ENCODE assay signal across 22 cellular contexts in the genomic region with DNA sequence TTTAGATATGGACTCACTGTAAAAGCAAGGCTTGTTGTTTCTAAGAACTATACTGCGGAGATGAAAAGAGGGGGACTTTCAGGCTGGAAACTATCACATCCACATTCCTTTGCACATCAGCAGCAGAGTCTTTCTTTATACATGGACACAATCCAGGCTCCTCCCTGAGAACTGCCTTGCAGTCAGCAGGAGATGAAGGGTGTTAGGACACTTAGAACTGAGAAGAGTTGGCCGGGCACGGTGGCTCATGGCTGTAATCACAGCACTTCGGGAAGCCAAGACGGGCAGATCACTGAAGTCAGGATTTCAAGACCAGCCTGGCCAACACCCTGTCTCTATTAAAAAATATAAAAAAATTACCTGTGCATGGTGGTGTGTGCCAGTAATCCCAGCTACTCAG. TPM values are rescaled to one million over a fixed set of nuclear protein-coding genes. Genes with fewer than 3 reads are reported as not detected.
A peak's percentile ranks its signal among the peaks of the same experiment; 100 is the strongest.
DNase-seq lines count a peak whose midpoint lies in the region; ATAC-seq and TF ChIP-seq lines count a peak whose summit lies in the region.
"Had no signal": no experiment of that assay in that cellular context is flagged by ENCODE, and none has a peak within 500 bp of the region (broad histone marks: within the 10 kb centered on the region; RNA-seq: fewer than 3 reads in every experiment).

No MANE protein-coding gene starts in this region.

- no peak overlapping the region for H2AK5ac ChIP-seq in mesendoderm (ENCODE audit: low read length)

- peaks cover 1% of the 10 kb centered on the region for H3K4me1 Mint-ChIP-seq in activated CD4-positive, alpha-beta T cell treated with anti-CD3 and anti-CD28 coated beads, Interleukin-2, amount 10 ng/mL, durations not matched to agents 24 days and 14 days
- no peaks in the 10 kb centered on the region for H3K4me1 Mint-ChIP-seq in activated CD4-positive, alpha-beta T cell treated with anti-CD3 and anti-CD28 coated beads, Interleukin-2, amount 10 ng/mL, durations not matched to agents 7 days and 5 days

- no peak overlapping the region for H3K18ac ChIP-seq in mesendoderm (ENCODE audit: low read length)

- intact Hi-C loops in activated CD4-positive, alpha-beta T cell treated with anti-CD3 and anti-CD28 coated beads, Interleukin-2, amount 10 ng/mL, durations not matched to agents 24 days and 14 days (cut with micrococcal nuclease) = no loop called here
- intact Hi-C loops in heart right ventricle (cut with DNase I) = no loop called here

- H3K36me3 ChIP-seq in HUES48 (ENCODE audit: control insufficient read depth, insufficient read depth, low read length) = peaks cover 14% of the 10 kb centered on the region
- peaks cover 0 to 66% (median 22%) of the 10 kb centered on the region in 9 donors for H3K36me3 ChIP-seq in heart right ventricle
- H3K36me3 ChIP-seq in mesendoderm (ENCODE audit: control insufficient read depth, insufficient read depth, low read length) = no peaks in the 10 kb centered on the region

- no peaks in the 10 kb centered on the region for H3K27me3 Mint-ChIP-seq in activated CD4-positive, alpha-beta T cell treated with anti-CD3 and anti-CD28 coated beads, Interleukin-2, amount 10 ng/mL, durations not matched to agents 24 days and 14 days
- no peaks in the 10 kb centered on the region for H3K27me3 Mint-ChIP-seq in activated CD4-positive, alpha-beta T cell treated with anti-CD3 and anti-CD28 coated beads, Interleukin-2, amount 10 ng/mL, durations not matched to agents 7 days and 5 days
- H3K27me3 Mint-ChIP-seq: B cell had no signal

- H3K4me1 ChIP-seq in HUES48 (ENCODE audit: control insufficient read depth, insufficient read depth, low read length) (peaks cover 28% of the 10 kb centered on the region), heart right ventricle (peaks cover 0 to 8% (median 0%) of the 10 kb centered on the region in 9 donors), mesendoderm (ENCODE audit: control insufficient read depth, low read depth, low read length) (no peaks in the 10 kb centered on the region)
- H3K4me1 ChIP-seq: Peyer's patch had no signal

- no peak overlapping the region for H3K4ac ChIP-seq in mesendoderm (ENCODE audit: low read depth, low read length)

- H2BK5ac ChIP-seq in mesendoderm (ENCODE audit: low read length) = no peak overlapping the region

- no peak for TF ChIP-seq CTCF in heart right ventricle (IDR thresholded peaks at IDR 0.05)

- H3K27me3 ChIP-seq in HUES48 (ENCODE audit: control insufficient read depth, insufficient read depth, low read length) = no peaks in the 10 kb centered on the region
- H3K27me3 ChIP-seq in heart right ventricle = no peaks in the 10 kb centered on the region
- no peaks in the 10 kb centered on the region for H3K27me3 ChIP-seq in mesendoderm (ENCODE audit: insufficient read depth, low read length, poor library complexity)
- H3K27me3 ChIP-seq: MG63, Peyer's patch had no signal

- 55 to 58% methylated on average over 5 of the region's 5 CpGs for WGBS in heart right ventricle, 2 donors
- WGBS in mesendoderm (ENCODE audit: extremely low coverage, insufficient coverage, low lambda C conversion rate) = no CpG with 5 or more reads among the region's 5 CpGs

- CTCF ChIA-PET in activated CD4-positive, alpha-beta T cell treated with anti-CD3 and anti-CD28 coated beads, Interleukin-2, amount 10 ng/mL, durations not matched to agents 7 days and 5 days (lab: Charles Lee) = no interaction called here

- peaks cover 3% of the 10 kb centered on the region for H3K79me1 ChIP-seq in mesendoderm (ENCODE audit: low read length)

- H2BK120ac ChIP-seq in mesendoderm (ENCODE audit: low read depth, low read length) = no peak overlapping the region

- no peak overlapping the region for H3K4me3 Mint-ChIP-seq in activated CD4-positive, alpha-beta T cell treated with anti-CD3 and anti-CD28 coated beads, Interleukin-2, amount 10 ng/mL, durations not matched to agents 24 days and 14 days
- no peak overlapping the region for H3K4me3 Mint-ChIP-seq in activated CD4-positive, alpha-beta T cell treated with anti-CD3 and anti-CD28 coated beads, Interleukin-2, amount 10 ng/mL, durations not matched to agents 7 days and 5 days
- H3K4me3 Mint-ChIP-seq: B cell; CD8-positive, alpha-beta T cell had no signal

- peaks cover 20% of the 10 kb centered on the region for H3K9me3 ChIP-seq in HUES48 (ENCODE audit: control insufficient read depth, insufficient read depth, low read length)
- H3K9me3 ChIP-seq in heart right ventricle = peaks cover 0 to 9% (median 0%) of the 10 kb centered on the region in 11 donors
- H3K9me3 ChIP-seq: Caco-2, Peyer's patch had no signal

- no peak overlapping the region for H2BK15ac ChIP-seq in mesendoderm (replicated peaks; ENCODE audit: low read depth)

- H3K4me3 ChIP-seq in HUES48 (ENCODE audit: low read depth, low read length) (no peak overlapping the region), heart right ventricle (no peak overlapping the region), mesendoderm (ENCODE audit: low read length) (no peak overlapping the region)
- H3K4me3 ChIP-seq: MG63, Peyer's patch had no signal

- DNase-seq in activated CD4-positive, alpha-beta T cell treated with anti-CD3 and anti-CD28 coated beads, Interleukin-2, amount 10 ng/mL, durations not matched to agents 24 days and 14 days = peak; percentile 36
- DNase-seq in activated CD4-positive, alpha-beta T cell treated with anti-CD3 and anti-CD28 coated beads, Interleukin-2, amount 10 ng/mL, durations not matched to agents 7 days and 5 days = no peak
- DNase-seq in heart right ventricle (peak in 1 of 2 donors; percentile 20), mesendoderm (peak; percentile 37), GF-D8 (lab: John Stamatoyannopoulos, UW) (no peak)
- DNase-seq: Caco-2; CD8-positive, alpha-beta T cell; GDM1; KG1; MG63; NCI-H1105 treated with DMSO at 0.1 percent for 48 hours; NCI-H2029; NCI-H446 treated with DMSO at 0.1 percent for 48 hours; NCI-H526 treated with DMSO at 0.1 percent for 48 hours; Peyer's patch; SK-N-SH had no signal

- POLR2A ChIA-PET in activated CD4-positive, alpha-beta T cell treated with anti-CD3 and anti-CD28 coated beads, Interleukin-2, amount 10 ng/mL, durations not matched to agents 7 days and 5 days (lab: Charles Lee) = no interaction called here

- peaks cover 57% of the 10 kb centered on the region for H3K36me3 Mint-ChIP-seq in activated CD4-positive, alpha-beta T cell treated with anti-CD3 and anti-CD28 coated beads, Interleukin-2, amount 10 ng/mL, durations not matched to agents 24 days and 14 days (ENCODE audit: low read depth)
- peaks cover 68% of the 10 kb centered on the region for H3K36me3 Mint-ChIP-seq in activated CD4-positive, alpha-beta T cell treated with anti-CD3 and anti-CD28 coated beads, Interleukin-2, amount 10 ng/mL, durations not matched to agents 7 days and 5 days (ENCODE audit: low read depth)

- no peak overlapping the region for H3K9ac ChIP-seq in HUES48 (ENCODE audit: low read depth, low read length)
- no peak overlapping the region for H3K9ac ChIP-seq in mesendoderm (ENCODE audit: low read length)
- H3K9ac ChIP-seq: SK-N-SH had no signal

- H4K8ac ChIP-seq in mesendoderm (ENCODE audit: low read depth, low read length) = no peak overlapping the region

- no peak overlapping the region for H3K4me2 ChIP-seq in mesendoderm (ENCODE audit: low read length)
- H3K4me2 ChIP-seq: SK-N-SH had no signal

- no peak overlapping the region for H3K23ac ChIP-seq in mesendoderm (ENCODE audit: low read length)

- H3K27ac ChIP-seq in HUES48 (ENCODE audit: low read depth, low read length) = peak overlapping the region; percentile 88
- H3K27ac ChIP-seq in heart right ventricle = no peak overlapping the region
- no peak overlapping the region for H3K27ac ChIP-seq in mesendoderm (ENCODE audit: low read depth, low read length)
- H3K27ac ChIP-seq: 22Rv1, C4-2B, Peyer's patch had no signal

- no peak overlapping the region for H4K5ac ChIP-seq in mesendoderm (ENCODE audit: low read length)

- ATAC-seq in heart right ventricle (peak in 5 of 8 donors; percentile 52 to 77 (median 66)), esophagus mucosa (no peak), HG03097 (IDR thresholded peaks at IDR 0.05; ENCODE audit: low FRiP score, unreplicated experiment) (no peak)
- ATAC-seq: CD8-positive, alpha-beta T cell had no signal

- H3K27ac Mint-ChIP-seq in activated CD4-positive, alpha-beta T cell treated with anti-CD3 and anti-CD28 coated beads, Interleukin-2, amount 10 ng/mL, durations not matched to agents 24 days and 14 days = no peak overlapping the region
- H3K27ac Mint-ChIP-seq in activated CD4-positive, alpha-beta T cell treated with anti-CD3 and anti-CD28 coated beads, Interleukin-2, amount 10 ng/mL, durations not matched to agents 7 days and 5 days = no peak overlapping the region
- H3K27ac Mint-ChIP-seq: B cell; CD8-positive, alpha-beta T cell had no signal

- H3K9me3 Mint-ChIP-seq in activated CD4-positive, alpha-beta T cell treated with anti-CD3 and anti-CD28 coated beads, Interleukin-2, amount 10 ng/mL, durations not matched to agents 24 days and 14 days = peaks cover 7% of the 10 kb centered on the region
- peaks cover 16% of the 10 kb centered on the region for H3K9me3 Mint-ChIP-seq in activated CD4-positive, alpha-beta T cell treated with anti-CD3 and anti-CD28 coated beads, Interleukin-2, amount 10 ng/mL, durations not matched to agents 7 days and 5 days
- H3K9me3 Mint-ChIP-seq: CD8-positive, alpha-beta T cell had no signal

- H3K79me2 ChIP-seq in mesendoderm (ENCODE audit: control insufficient read depth, insufficient read depth, low read length) = no peaks in the 10 kb centered on the region

- H3K56ac ChIP-seq in mesendoderm (ENCODE audit: low read length) = no peak overlapping the region

RNA-seq across cellular contexts. Expression of a gene that starts 9.7 kb away (rescaled TPM):
- total RNA-seq in activated CD4-positive, alpha-beta T cell treated with anti-CD3 and anti-CD28 coated beads, Interleukin-2, amount 10 ng/mL, durations not matched to agents 24 days and 14 days = 261 and 262 TPM in 2 replicates
- 100 to 1,000 TPM; 165 to 167 TPM for total RNA-seq in activated CD4-positive, alpha-beta T cell treated with anti-CD3 and anti-CD28 coated beads, Interleukin-2, amount 10 ng/mL, durations not matched to agents 7 days and 5 days
- 10 to 100 TPM; 36.5 to 52.2 (median 40.8) TPM for total RNA-seq in heart right ventricle
- 10 to 100 TPM; 52.3 to 95.6 TPM for polyA plus RNA-seq in heart right ventricle
- polyA plus RNA-seq in mesendoderm (2013, experiment 1 of 2) = 333 TPM
- polyA plus RNA-seq in mesendoderm (2013, experiment 2 of 2) = 336 TPM
- 176 TPM for total RNA-seq in esophagus mucosa

Comparison
In these comparisons a context has a peak if more than half of its experiments do, and no peak if none do; other contexts are left out.
1. DNase-seq: peak in activated CD4-positive, alpha-beta T cell treated with anti-CD3 and anti-CD28 coated beads, Interleukin-2, amount 10 ng/mL, durations not matched to agents 24 days and 14 days (single experiment) and mesendoderm (single experiment); none in activated CD4-positive, alpha-beta T cell treated with anti-CD3 and anti-CD28 coated beads, Interleukin-2, amount 10 ng/mL, durations not matched to agents 7 days and 5 days (single experiment) and GF-D8 (single experiment).
2. ATAC-seq: peak in heart right ventricle (5 of 8); none in esophagus mucosa (single experiment) and HG03097 (single experiment).